29 cellular contexts compared by ENCODE assay signal in genomic region chr10:955820-956217, GRCh38. TPM values are rescaled to one million over a fixed set of nuclear protein-coding genes. Genes with fewer than 3 reads are reported as not detected.
DNase-seq lines count a peak whose midpoint lies in the region; ATAC-seq, FAIRE-seq and TF ChIP-seq lines count a peak whose summit lies in the region.
"Had no signal": no experiment of that assay in that cellular context is flagged by ENCODE, and none has a peak within 500 bp of the region (broad histone marks: within the 10 kb centered on the region; RNA-seq: fewer than 3 reads in every experiment).

No MANE protein-coding gene starts in this region.

- H3K36me3 ChIP-seq in SJCRH30 (no peaks in the 10 kb centered on the region), esophagus (ENCODE audit: control insufficient read depth in 2 of 2, insufficient read depth in 2 of 2, low read length in 1 of 2) (no peaks in the 10 kb centered on the region), osteoblast (ENCODE audit: insufficient read depth, low read length) (no peaks in the 10 kb centered on the region), tibial artery (no peaks in the 10 kb centered on the region)
- H3K36me3 ChIP-seq: esophagus muscularis mucosa, left ventricle myocardium inferior, neutrophil, Peyer's patch had no signal

- no peak overlapping the region for H3K4me3 ChIP-seq in SJCRH30
- no peak overlapping the region for H3K4me3 ChIP-seq in esophagus (ENCODE audit: low read depth in 1 of 2, low read length in 2 of 2)
- no peak overlapping the region for H3K4me3 ChIP-seq in osteoblast (ENCODE audit: insufficient read depth, low read length)
- H3K4me3 ChIP-seq in tibial artery = no peak overlapping the region
- H3K4me3 ChIP-seq: esophagus muscularis mucosa, hepatocyte, left ventricle myocardium inferior, Peyer's patch, psoas muscle had no signal

- no peak for DNase-seq in GM12892 (ENCODE audit: insufficient read length)
- DNase-seq in SJCRH30 = peak; percentile 39 to 48
- DNase-seq in osteoblast (ENCODE audit: insufficient read length, low spot score, missing footprints) = peak; percentile 46
- DNase-seq in left colon = no peak
- no peak for DNase-seq in activated CD4-positive, alpha-beta T cell treated with anti-CD3 and anti-CD28 coated beads, Interleukin-2, amount 50 U/mL, for 1 hour
- no peak for DNase-seq in tibial artery
- DNase-seq: ACHN; activated B cell treated with CpG ODN at 0.5 μM for 24 hours; activated CD4-positive, alpha-beta T cell treated with anti-CD3 and anti-CD28 coated beads, Interleukin-2, amount 50 U/mL, for 4 hours; amygdala; cortex of kidney; effector memory CD8-positive, alpha-beta T cell; left ventricle myocardium inferior; naive B cell; NCI-H1092 treated with DMSO at 0.1 percent for 48 hours; NCI-H187; NCI-H526; Peyer's patch; psoas muscle; SHP77 treated with DMSO at 0.1 percent for 48 hours; T1000 had no signal

- no peaks in the 10 kb centered on the region for H4K20me1 ChIP-seq in osteoblast (ENCODE audit: insufficient read depth, low read length)

- FAIRE-seq in GM12892 (lab: Jason Lieb, UNC) = peak; percentile 5
- FAIRE-seq: frontal cortex, G401.6, GM18507 had no signal

- TF ChIP-seq CTCF in osteoblast (IDR thresholded peaks at IDR 0.05; ENCODE audit: extremely low read depth, low read depth, low read length) = no peak
- TF ChIP-seq CTCF in tibial artery (IDR thresholded peaks at IDR 0.05) = no peak

- ATAC-seq in left colon (no peak), GM19023 (IDR thresholded peaks at IDR 0.05; ENCODE audit: unreplicated experiment) (no peak)
- ATAC-seq: effector memory CD8-positive, alpha-beta T cell; psoas muscle had no signal

- 60 to 62% methylated on average over 9 of the region's 9 CpGs for WGBS in esophagus, 2 donors

- H3K4me2 ChIP-seq in osteoblast (ENCODE audit: insufficient read depth, low read length) = no peak overlapping the region
- H3K4me2 ChIP-seq: hepatocyte had no signal

- no peak overlapping the region for H2AFZ ChIP-seq in osteoblast (ENCODE audit: low read length)
- H2AFZ ChIP-seq: hepatocyte had no signal

- H3K79me2 ChIP-seq in osteoblast (ENCODE audit: insufficient read depth, low read length) = no peaks in the 10 kb centered on the region
- H3K79me2 ChIP-seq: hepatocyte had no signal

- H3K27ac ChIP-seq in SJCRH30 (peak overlapping the region; percentile 31; the same call in 1 of the 2 replicates), esophagus (ENCODE audit: low read depth in 2 of 2, low read length in 1 of 2) (peak overlapping the region; percentile 76 to 84), osteoblast (ENCODE audit: low read depth, low read length) (no peak overlapping the region), tibial artery (no peak overlapping the region)
- H3K27ac ChIP-seq: esophagus muscularis mucosa, hepatocyte, left ventricle myocardium inferior, neutrophil, Peyer's patch, psoas muscle had no signal

- no peaks in the 10 kb centered on the region for H3K27me3 ChIP-seq in SJCRH30
- no peaks in the 10 kb centered on the region for H3K27me3 ChIP-seq in esophagus (ENCODE audit: control insufficient read depth in 1 of 2, insufficient read depth in 2 of 2, low read length in 2 of 2)
- peaks cover 21% of the 10 kb centered on the region for H3K27me3 ChIP-seq in osteoblast (ENCODE audit: insufficient read depth, low read length)
- H3K27me3 ChIP-seq in tibial artery = peaks cover 0 to 27% of the 10 kb centered on the region in 2 donors
- H3K27me3 ChIP-seq: hepatocyte, neutrophil, Peyer's patch had no signal

- H3K9me3 ChIP-seq in SJCRH30 (replicated peaks) (no peaks in the 10 kb centered on the region), esophagus (ENCODE audit: control insufficient read depth in 2 of 2, insufficient read depth in 1 of 2, low read depth in 1 of 2, low read length in 1 of 2) (no peaks in the 10 kb centered on the region), osteoblast (ENCODE audit: low read depth, low read length) (no peaks in the 10 kb centered on the region), tibial artery (no peaks in the 10 kb centered on the region)
- H3K9me3 ChIP-seq: esophagus muscularis mucosa, left ventricle myocardium inferior, neutrophil, Peyer's patch, psoas muscle had no signal

- TF ChIP-seq POLR2A in GM12892 (IDR thresholded peaks at IDR 0.05; ENCODE audit: low read depth, low read length) = no peak

- intact Hi-C loops in left colon (cut with DNase I, micrococcal nuclease) = no loop called here
- intact Hi-C loops in tibial artery (cut with DNase I; ENCODE audit: low total_unique reads) = no loop called here

- H3K4me1 ChIP-seq in SJCRH30 = peaks cover 7% of the 10 kb centered on the region; the same call in 1 of the 2 replicates
- H3K4me1 ChIP-seq in esophagus (ENCODE audit: control insufficient read depth in 2 of 2, insufficient read depth in 2 of 2, low read length in 1 of 2) = peaks cover 0 to 2% of the 10 kb centered on the region in 2 donors
- H3K4me1 ChIP-seq in osteoblast (ENCODE audit: insufficient read depth, low read length) = no peaks in the 10 kb centered on the region
- no peaks in the 10 kb centered on the region for H3K4me1 ChIP-seq in tibial artery
- H3K4me1 ChIP-seq: esophagus muscularis mucosa, left ventricle myocardium inferior, Peyer's patch, psoas muscle had no signal

RNA-seq across cellular contexts. Expression of gene LARP4B, which starts 24.3 kb away (rescaled TPM):
- polyA plus RNA-seq in GM12892 (2012; ENCODE audit: missing spikeins) = 35.3 TPM
- 29.1 and 29.4 TPM in 2 replicates for total RNA-seq in SJCRH30 (2014; rRNA removed; shearing (Covaris generic))
- polyA plus RNA-seq in esophagus = 10 to 100 TPM; 19.7 to 22.4 TPM
- total RNA-seq in osteoblast (44.5 and 46.0 TPM in 2 replicates), left colon (100 to 1,000 TPM; 124 to 152 TPM)

RNA-seq across cellular contexts. Expression of gene GTPBP4, which starts 32.4 kb away (rescaled TPM):
- 68.4 TPM for polyA plus RNA-seq in GM12892 (2012; ENCODE audit: missing spikeins)
- 52.3 and 58.5 TPM in 2 replicates for total RNA-seq in SJCRH30 (2014; rRNA removed; shearing (Covaris generic))
- 10 to 100 TPM in 1 of 2 donors, 1 to 10 TPM in 1; 9.8 to 29.4 TPM for polyA plus RNA-seq in esophagus
- 25.0 and 27.1 TPM in 2 replicates for total RNA-seq in osteoblast
- 10 to 100 TPM; 22.7 to 35.6 TPM for total RNA-seq in left colon

Comparison
In these comparisons a context has a peak if more than half of its experiments do, and no peak if none do; other contexts are left out.
1. DNase-seq: peak in SJCRH30 (2 of 2) and osteoblast (single experiment); none in GM12892 (single experiment), left colon (0 of 2), activated CD4-positive, alpha-beta T cell treated with anti-CD3 and anti-CD28 coated beads, Interleukin-2, amount 50 U/mL, for 1 hour (single experiment) and tibial artery (0 of 2).
2. H3K27ac ChIP-seq: peak in SJCRH30 (single experiment) and esophagus (2 of 2); none in osteoblast (single experiment) and tibial artery (0 of 2).